30 cellular contexts compared by ENCODE assay signal in the genomic region with DNA sequence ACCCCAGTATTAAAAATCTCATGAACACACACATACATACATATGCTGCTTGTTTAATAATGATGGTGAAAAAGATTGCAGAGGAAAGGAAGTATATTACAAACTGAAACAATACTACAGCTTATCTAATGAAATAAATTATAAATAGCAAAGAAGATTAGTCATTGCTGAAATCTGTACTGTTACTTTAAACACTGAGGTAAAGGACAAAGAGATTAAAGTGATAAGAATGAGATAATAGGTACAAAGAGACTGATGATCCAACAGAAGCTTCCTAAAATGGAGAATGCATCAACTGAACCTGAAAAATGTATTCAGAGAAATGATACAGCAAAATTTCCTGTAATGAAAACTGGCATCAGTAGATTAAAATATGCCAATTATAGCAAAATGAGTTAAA.
"Had no signal": no experiment of that assay in that cellular context is flagged by ENCODE, and none has a peak within 500 bp of the region (broad histone marks: within the 10 kb centered on the region; RNA-seq: fewer than 3 reads in every experiment).

No MANE protein-coding gene starts in this region.

- H3K27ac ChIP-seq: gastroesophageal sphincter, heart right ventricle, left lung, neutrophil, pancreas, right lobe of liver, suprapubic skin, transverse colon, upper lobe of right lung, uterus had no signal

- H3K36me3 Mint-ChIP-seq: mesothelial cell of epicardium; naive B cell; natural killer cell treated with Interleukin-12 subunit alpha and Interleukin-12 subunit beta and Interleukin-15 and Interleukin-18, amount 100 ng/mL, for 72 hours had no signal

- DNase-seq: cortex of kidney; effector memory CD8-positive, alpha-beta T cell; foreskin fibroblast; heart right ventricle; hippocampal formation; left cardiac atrium; left lung; mesenchymal stem cell; mucosa of descending colon; naive B cell; pancreas; right lobe of liver; small intestine; stimulated activated CD4-positive, alpha-beta T cell treated with anti-CD3 and anti-CD28 coated beads, Interleukin-12 subunit alpha, Interleukin-12 subunit beta, amount 100 ng/mL, for 4 hours; stimulated activated CD4-positive, alpha-beta T cell treated with anti-CD3 and anti-CD28 coated beads, Interleukin-1b, Interleukin-23, amount 100 ng/mL, for 48 hours; stimulated activated CD4-positive, alpha-beta T cell treated with anti-CD3 and anti-CD28 coated beads, Interleukin-4, amount 100 ng/mL, for 1 hour; stimulated activated CD8-positive, alpha-beta memory T cell treated with anti-CD3 and anti-CD28 coated beads, Interleukin-4, amount 100 ng/mL, for 48 hours; stimulated activated naive CD4-positive, alpha-beta T cell; stimulated activated naive CD8-positive, alpha-beta T cell treated with anti-CD3 and anti-CD28 coated beads, Interleukin-15, amount 100 ng/mL, for 72 hours; transverse colon; upper lobe of right lung; uterus had no signal

- H3K4me1 Mint-ChIP-seq: naive B cell; neural crest cell; stimulated activated naive CD8-positive, alpha-beta T cell treated with anti-CD3 and anti-CD28 coated beads, Interleukin-15, amount 100 ng/mL, for 72 hours had no signal

- H3K9me3 Mint-ChIP-seq: mesothelial cell of epicardium, neural crest cell had no signal

- H3K4me1 ChIP-seq: left lung, pancreas, right lobe of liver, suprapubic skin, transverse colon, upper lobe of right lung, uterus had no signal

- FAIRE-seq: endometrium, islet of Langerhans, pancreas, small intestine had no signal

- H3K4me3 Mint-ChIP-seq: effector memory CD8-positive, alpha-beta T cell; mesothelial cell of epicardium; naive B cell; natural killer cell treated with Interleukin-12 subunit alpha and Interleukin-12 subunit beta and Interleukin-15 and Interleukin-18, amount 100 ng/mL, for 72 hours; neural crest cell; stimulated activated naive CD8-positive, alpha-beta T cell treated with anti-CD3 and anti-CD28 coated beads, Interleukin-15, amount 100 ng/mL, for 72 hours had no signal

- H3K27me3 Mint-ChIP-seq: effector memory CD8-positive, alpha-beta T cell; naive B cell; natural killer cell treated with Interleukin-12 subunit alpha and Interleukin-12 subunit beta and Interleukin-15 and Interleukin-18, amount 100 ng/mL, for 72 hours; stimulated activated naive CD8-positive, alpha-beta T cell treated with anti-CD3 and anti-CD28 coated beads, Interleukin-15, amount 100 ng/mL, for 72 hours had no signal

- H3K4me3 ChIP-seq: gastroesophageal sphincter, heart right ventricle, left lung, mucosa of descending colon, pancreas, right lobe of liver, suprapubic skin, transverse colon, upper lobe of right lung, uterus had no signal

- ATAC-seq: effector memory CD8-positive, alpha-beta T cell; gastroesophageal sphincter; heart right ventricle; left cardiac atrium; left lung; mucosa of descending colon; natural killer cell treated with Interleukin-12 subunit alpha and Interleukin-12 subunit beta and Interleukin-15 and Interleukin-18, amount 100 ng/mL, for 72 hours; pancreas; right lobe of liver; stimulated activated naive CD8-positive, alpha-beta T cell treated with anti-CD3 and anti-CD28 coated beads, Interleukin-15, amount 100 ng/mL, for 72 hours; upper lobe of right lung had no signal

- H3K27ac Mint-ChIP-seq: effector memory CD8-positive, alpha-beta T cell; mesothelial cell of epicardium; naive B cell; natural killer cell treated with Interleukin-12 subunit alpha and Interleukin-12 subunit beta and Interleukin-15 and Interleukin-18, amount 100 ng/mL, for 72 hours; stimulated activated naive CD8-positive, alpha-beta T cell treated with anti-CD3 and anti-CD28 coated beads, Interleukin-15, amount 100 ng/mL, for 72 hours had no signal

- H3K9me3 ChIP-seq: gastroesophageal sphincter, heart right ventricle, left lung, mucosa of descending colon, neutrophil, pancreas, right lobe of liver, suprapubic skin, transverse colon, upper lobe of right lung, uterus had no signal

- H3K27me3 ChIP-seq: gastroesophageal sphincter, heart right ventricle, left lung, neutrophil, pancreas, right lobe of liver, suprapubic skin, transverse colon, upper lobe of right lung, uterus had no signal

- H3K36me3 ChIP-seq: gastroesophageal sphincter, heart right ventricle, left lung, neutrophil, pancreas, right lobe of liver, suprapubic skin, transverse colon, upper lobe of right lung, uterus had no signal
